In genomic region chr17:71109697-71110096, GRCh38 we compare ENCODE assay signal across 1 cellular context.
TF ChIP-seq lines count a peak whose summit lies in the region.

No MANE protein-coding gene starts in this region.

TF ChIP-seq in K562, 482 proteins besides CTCF, POLR2A, EP300 and RAD21 (continued from another document):
- TF ChIP-seq CEBPG (CRISPR knock-in tag; IDR thresholded peaks at IDR 0.05), result no peak
- peak in 1 of 2 experiments; percentile 94; a peak in 2 of 4 replicates for TF ChIP-seq CEBPG (tag; conservative IDR thresholded peaks at IDR 0.05 in 1 of 2, IDR thresholded peaks at IDR 0.05 in 1 of 2)
- TF ChIP-seq, protein P1, sequence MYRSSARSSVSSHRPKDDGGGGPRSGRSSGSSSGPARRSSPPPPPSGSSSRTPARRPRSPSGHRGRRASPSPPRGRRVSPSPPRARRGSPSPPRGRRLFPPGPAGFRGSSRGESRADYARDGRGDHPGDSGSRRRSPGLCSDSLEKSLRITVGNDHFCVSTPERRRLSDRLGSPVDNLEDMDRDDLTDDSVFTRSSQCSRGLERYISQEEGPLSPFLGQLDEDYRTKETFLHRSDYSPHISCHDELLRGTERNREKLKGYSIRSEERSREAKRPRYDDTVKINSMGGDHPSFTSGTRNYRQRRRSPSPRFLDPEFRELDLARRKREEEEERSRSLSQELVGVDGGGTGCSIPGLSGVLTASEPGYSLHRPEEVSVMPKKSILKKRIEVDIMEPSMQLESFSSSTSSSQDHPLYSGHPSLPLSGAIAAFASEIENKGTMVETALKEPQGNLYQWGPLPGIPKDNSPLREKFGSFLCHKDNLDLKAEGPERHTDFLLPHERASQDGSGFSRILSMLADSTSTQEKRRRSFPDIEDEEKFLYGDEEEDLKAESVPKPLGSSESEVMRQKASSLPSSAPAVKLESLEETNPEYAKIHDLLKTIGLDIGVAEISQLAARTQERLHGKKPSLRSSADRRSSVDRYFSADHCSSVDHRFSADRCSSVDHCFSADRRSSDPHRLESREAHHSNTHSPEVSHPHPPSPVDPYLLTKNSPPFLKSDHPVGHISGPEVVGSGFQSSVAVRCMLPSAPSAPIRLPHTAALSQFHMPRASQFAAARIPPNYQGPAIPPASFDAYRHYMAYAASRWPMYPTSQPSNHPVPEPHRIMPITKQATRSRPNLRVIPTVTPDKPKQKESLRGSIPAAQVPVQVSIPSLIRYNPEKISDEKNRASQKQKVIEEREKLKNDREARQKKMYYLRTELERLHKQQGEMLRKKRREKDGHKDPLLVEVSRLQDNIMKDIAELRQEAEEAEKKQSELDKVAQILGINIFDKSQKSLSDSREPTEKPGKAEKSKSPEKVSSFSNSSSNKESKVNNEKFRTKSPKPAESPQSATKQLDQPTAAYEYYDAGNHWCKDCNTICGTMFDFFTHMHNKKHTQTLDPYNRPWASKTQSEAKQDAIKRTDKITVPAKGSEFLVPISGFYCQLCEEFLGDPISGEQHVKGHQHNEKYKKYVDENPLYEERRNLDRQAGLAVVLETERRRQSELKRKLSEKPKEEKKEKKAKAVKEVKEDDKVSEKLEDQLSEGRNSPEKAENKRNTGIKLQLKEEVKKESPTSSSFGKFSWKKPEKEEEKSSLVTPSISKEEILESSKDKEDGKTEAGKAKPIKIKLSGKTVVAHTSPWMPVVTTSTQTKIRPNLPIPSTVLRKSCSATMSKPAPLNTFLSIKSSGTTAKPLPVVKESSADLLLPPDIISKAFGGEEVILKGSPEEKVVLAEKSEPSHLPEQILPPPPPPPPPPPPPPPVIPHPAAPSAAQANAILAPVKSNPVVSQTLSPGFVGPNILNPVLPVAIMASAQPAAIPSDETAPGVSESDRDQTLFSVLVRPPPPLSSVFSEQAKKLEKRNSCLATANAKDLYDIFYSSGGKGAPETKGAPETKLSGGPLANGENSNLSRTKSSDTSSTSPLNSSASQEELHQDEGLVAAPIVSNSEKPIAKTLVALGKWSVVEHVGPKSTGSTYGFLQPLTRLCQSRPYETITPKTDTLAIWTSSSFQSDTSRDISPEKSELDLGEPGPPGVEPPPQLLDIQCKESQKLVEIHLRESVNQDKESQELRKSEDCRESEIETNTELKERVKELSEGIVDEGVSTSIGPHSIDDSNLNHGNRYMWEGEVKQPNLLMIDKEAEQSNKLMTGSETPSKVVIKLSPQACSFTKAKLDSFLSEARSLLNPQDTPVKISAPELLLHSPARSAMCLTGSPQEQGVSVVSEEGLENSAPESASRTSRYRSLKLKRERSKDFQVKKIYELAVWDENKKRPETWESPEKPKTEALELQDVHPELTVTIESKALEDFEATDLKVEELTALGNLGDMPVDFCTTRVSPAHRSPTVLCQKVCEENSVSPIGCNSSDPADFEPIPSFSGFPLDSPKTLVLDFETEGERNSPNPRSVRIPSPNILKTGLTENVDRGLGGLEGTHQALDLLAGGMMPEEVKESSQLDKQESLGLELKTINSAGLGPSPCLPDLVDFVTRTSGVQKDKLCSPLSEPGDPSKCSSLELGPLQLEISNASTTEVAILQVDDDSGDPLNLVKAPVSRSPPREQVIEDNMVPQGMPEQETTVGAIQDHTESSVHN (IDR thresholded peaks at IDR 0.05; ENCODE audit: borderline replicate concordance in 1 of 2, low read depth in 1 of 2), result no peak
- TF ChIP-seq ZNF699 (CRISPR knock-in tag; IDR thresholded peaks at IDR 0.05; ENCODE audit: insufficient replicate concordance), result no peak
- no peak for TF ChIP-seq SMARCA4 (IDR thresholded peaks at IDR 0.05)
- TF ChIP-seq, protein P2, sequence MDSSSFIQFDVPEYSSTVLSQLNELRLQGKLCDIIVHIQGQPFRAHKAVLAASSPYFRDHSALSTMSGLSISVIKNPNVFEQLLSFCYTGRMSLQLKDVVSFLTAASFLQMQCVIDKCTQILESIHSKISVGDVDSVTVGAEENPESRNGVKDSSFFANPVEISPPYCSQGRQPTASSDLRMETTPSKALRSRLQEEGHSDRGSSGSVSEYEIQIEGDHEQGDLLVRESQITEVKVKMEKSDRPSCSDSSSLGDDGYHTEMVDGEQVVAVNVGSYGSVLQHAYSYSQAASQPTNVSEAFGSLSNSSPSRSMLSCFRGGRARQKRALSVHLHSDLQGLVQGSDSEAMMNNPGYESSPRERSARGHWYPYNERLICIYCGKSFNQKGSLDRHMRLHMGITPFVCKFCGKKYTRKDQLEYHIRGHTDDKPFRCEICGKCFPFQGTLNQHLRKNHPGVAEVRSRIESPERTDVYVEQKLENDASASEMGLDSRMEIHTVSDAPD (CRISPR knock-in tag; IDR thresholded peaks at IDR 0.05), result no peak
- TF ChIP-seq NFRKB (IDR thresholded peaks at IDR 0.05; ENCODE audit: low read depth), result no peak
- TF ChIP-seq SMARCB1 (IDR thresholded peaks at IDR 0.05; ENCODE audit: insufficient read length, low read depth), result no peak
- no peak for TF ChIP-seq RAD51 (IDR thresholded peaks at IDR 0.05; ENCODE audit: borderline replicate concordance, low read depth)
- TF ChIP-seq CEBPB (tag; IDR thresholded peaks at IDR 0.05), result peak; percentile 69
- TF ChIP-seq KLF1 (tag; IDR thresholded peaks at IDR 0.05), result no peak
- TF ChIP-seq ZBTB9 (CRISPR knock-in tag; IDR thresholded peaks at IDR 0.05), result no peak
- no peak for TF ChIP-seq THAP12 (CRISPR knock-in tag; IDR thresholded peaks at IDR 0.05)
- TF ChIP-seq HDAC1 (IDR thresholded peaks at IDR 0.05), result no peak
- TF ChIP-seq SNRNP70 (optimal IDR thresholded peaks at IDR 0.05; ENCODE audit: low read depth, low read length), result no peak
TF ChIP-seq in K562: peak in this region for 2.
